9 cellular contexts compared by ENCODE assay signal in the genomic region with DNA sequence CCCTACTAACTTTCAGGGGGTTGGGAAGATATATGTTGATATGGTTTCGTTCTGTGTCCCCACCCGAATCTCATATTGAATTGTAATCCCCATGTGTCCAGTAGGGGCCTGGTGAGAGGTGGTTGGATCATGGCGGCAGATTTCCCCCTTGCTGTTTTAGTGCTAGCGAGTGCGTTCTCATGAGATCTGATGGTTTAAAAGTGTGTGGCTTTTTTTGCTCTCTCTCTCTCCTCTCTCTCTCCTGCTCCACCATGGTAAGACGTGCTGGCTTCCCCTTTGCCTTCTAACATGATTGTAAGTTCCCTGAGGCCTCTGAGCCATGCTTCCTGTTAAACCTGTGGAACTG.
"Had no signal": no experiment of that assay in that cellular context is flagged by ENCODE, and none has a peak within 500 bp of the region (broad histone marks: within the 10 kb centered on the region; RNA-seq: fewer than 3 reads in every experiment).

No MANE protein-coding gene starts in this region.

- H3K27ac ChIP-seq: gastroesophageal sphincter, pancreas, thyroid gland had no signal

- H3K9me3 ChIP-seq: gastroesophageal sphincter, pancreas, thyroid gland had no signal

- H3K27me3 ChIP-seq: pancreas, thyroid gland had no signal

- H3K36me3 ChIP-seq: gastroesophageal sphincter, pancreas, thyroid gland had no signal

- H3K4me1 ChIP-seq: pancreas had no signal

- FAIRE-seq: pancreas had no signal

- H3K4me3 ChIP-seq: gastroesophageal sphincter, thyroid gland had no signal

- DNase-seq: activated CD8-positive, alpha-beta memory T cell treated with anti-CD3 and anti-CD28 coated beads, Interleukin-2, amount 10 ng/mL, durations not matched to agents 7 days and 5 days; activated naive CD4-positive, alpha-beta T cell; activated naive CD8-positive, alpha-beta T cell treated with anti-CD3 and anti-CD28 coated beads, Interleukin-2, amount 10 ng/mL, durations not matched to agents 7 days and 5 days; stimulated activated CD4-positive, alpha-beta T cell treated with anti-CD3 and anti-CD28 coated beads, Interleukin-12 subunit alpha, Interleukin-12 subunit beta, amount 100 ng/mL, for 4 hours; stimulated activated CD8-positive, alpha-beta memory T cell treated with anti-CD3 and anti-CD28 coated beads, Interleukin-4, amount 100 ng/mL, for 48 hours; T-helper 9 cell had no signal
